16 cellular contexts compared by ENCODE assay signal in genomic region chr14:76022991-76023390, GRCh38. TPM values are rescaled to one million over a fixed set of nuclear protein-coding genes. Genes with fewer than 3 reads are reported as not detected.
A peak's percentile ranks its signal among the peaks of the same experiment; 100 is the strongest.
DNase-seq lines count a peak whose midpoint lies in the region; ATAC-seq and TF ChIP-seq lines count a peak whose summit lies in the region.
"Had no signal": no experiment of that assay in that cellular context is flagged by ENCODE, and none has a peak within 500 bp of the region (broad histone marks: within the 10 kb centered on the region; RNA-seq: fewer than 3 reads in every experiment).

No MANE protein-coding gene starts in this region.

- no TSS peak for BruUV-seq in IMR-90 (replicated peaks; lab: Mats Ljungman, UMichigan)

- intact Hi-C loops in IMR-90 (cut with micrococcal nuclease): no loop called here

- H3K36me3 ChIP-seq in IMR-90 (ENCODE audit: control insufficient read depth, insufficient read depth, low read length): peaks cover 14% of the 10 kb centered on the region
- H3K36me3 ChIP-seq: BE2C had no signal

- H3K79me1 ChIP-seq in IMR-90 (ENCODE audit: low read depth in 1 of 2, low read length in 2 of 2): peaks cover 5 to 7% of the 10 kb centered on the region in 2 experiments; a peak in 2 of 4 replicates

- no peak overlapping the region for H2AK9ac ChIP-seq in IMR-90 (replicated peaks; ENCODE audit: low read depth, low read length, poor library complexity)

- CTCF ChIA-PET in IMR-90 (lab: Yijun Ruan, JAX): no interaction called here

- no peak overlapping the region for H2BK5ac ChIP-seq in IMR-90 (ENCODE audit: low read depth, low read length, poor library complexity, severe bottlenecking)

- H3K4me2 ChIP-seq in IMR-90 (ENCODE audit: low read depth, low read length): no peak overlapping the region
- H3K4me2 ChIP-seq: A549 had no signal

- H2BK15ac ChIP-seq in IMR-90 (ENCODE audit: low read depth, low read length): no peak overlapping the region

- H3K14ac ChIP-seq in IMR-90 (replicated peaks; ENCODE audit: low read depth, low read length): no peak overlapping the region

- H2BK20ac ChIP-seq in IMR-90 (ENCODE audit: low read depth, low read length): no peak overlapping the region

- no peak overlapping the region for H2AK5ac ChIP-seq in IMR-90 (ENCODE audit: low read depth, low read length)

- in situ Hi-C loops in IMR-90 (cut with MboI; ENCODE audit: low sequenced_read_pairs) (no loop called here), GM13976 (cut with MboI; ENCODE audit: low sequenced_read_pairs, unreplicated experiment) (no loop called here)

- H4K8ac ChIP-seq in IMR-90 (ENCODE audit: low read depth in 2 of 2, low read length in 2 of 2): no peak overlapping the region

- H3K9me1 ChIP-seq in IMR-90 (ENCODE audit: insufficient read depth, low read length): no peaks in the 10 kb centered on the region

- no peak for TF ChIP-seq POLR2A in IMR-90 (IDR thresholded peaks at IDR 0.05; ENCODE audit: low read depth, low read length)
- no peak for TF ChIP-seq POLR2A in erythroblast (IDR thresholded peaks at IDR 0.05; ENCODE audit: low read length)

- WGBS in IMR-90 (ENCODE audit: extremely low coverage in 2 of 2, insufficient read length in 1 of 2), 2 experiments: no CpG with 5 or more reads among the region's 2 CpGs

- POLR2A ChIA-PET in IMR-90 (lab: Charles Lee; ENCODE audit: unreplicated experiment): no interaction called here

- no peaks in the 10 kb centered on the region for H4K20me1 ChIP-seq in IMR-90 (ENCODE audit: insufficient read depth, low read length)

- H3K23ac ChIP-seq in IMR-90 (ENCODE audit: low read depth, low read length): no peak overlapping the region

- H3K18ac ChIP-seq in IMR-90 (ENCODE audit: low read depth, low read length): no peak overlapping the region

- H4K91ac ChIP-seq in IMR-90 (ENCODE audit: insufficient read depth, low read depth, low read length): no peak overlapping the region

- H4K5ac ChIP-seq in IMR-90 (ENCODE audit: low read depth, low read length): no peak overlapping the region

- dilution Hi-C loops in IMR-90 (cut with HindIII; ENCODE audit: low sequenced_read_pairs, unreplicated experiment): no loop called here

- no peaks in the 10 kb centered on the region for H3K9me3 ChIP-seq in IMR-90 (ENCODE audit: control insufficient read depth, insufficient read depth, low read length)
- H3K9me3 ChIP-seq: BE2C had no signal

- H3K27ac ChIP-seq in IMR-90 (ENCODE audit: insufficient read depth, low read length): no peak overlapping the region
- H3K27ac ChIP-seq: A549, C4-2B, GM23248 had no signal

- no peak overlapping the region for H2BK120ac ChIP-seq in IMR-90 (ENCODE audit: low read depth, low read length)

- TF ChIP-seq CTCF in IMR-90 (conservative IDR thresholded peaks at IDR 0.05; ENCODE audit: low read depth, low read length) (no peak), GM13976 (IDR thresholded peaks at IDR 0.05; ENCODE audit: borderline replicate concordance, control extremely low read depth, extremely low read depth, insufficient read depth, missing control alignments) (no peak)

- H3K4me1 ChIP-seq in IMR-90 (ENCODE audit: control insufficient read depth, insufficient read depth, low read length): no peaks in the 10 kb centered on the region
- H3K4me1 ChIP-seq: A549, BE2C had no signal

- no peak for ATAC-seq in IMR-90 (ENCODE audit: low read depth)
- ATAC-seq: A549, HCT116 had no signal

- TF ChIP-seq RAD21 in IMR-90 (IDR thresholded peaks at IDR 0.05; ENCODE audit: low read length): no peak

- no peak overlapping the region for H3K4ac ChIP-seq in IMR-90 (ENCODE audit: low read depth, low read length)

- H2AFZ ChIP-seq in IMR-90 (replicated peaks; ENCODE audit: low read length, poor library complexity): no peak overlapping the region
- H2AFZ ChIP-seq: GM23248 had no signal

- no peaks in the 10 kb centered on the region for H3K27me3 ChIP-seq in IMR-90 (ENCODE audit: control insufficient read depth, insufficient read depth, low read length)
- H3K27me3 ChIP-seq: BE2C had no signal

- no peak overlapping the region for H3K56ac ChIP-seq in IMR-90 (ENCODE audit: extremely low read depth, insufficient read depth, low read length)

- DNase-seq in HPDE6-E6E7 (ENCODE audit: extremely low spot score) (peak; percentile 7), IMR-90 (peak; percentile 7), dermis blood vessel endothelial cell (peak; percentile 3), islet precursor cell (peak; percentile 18), erythroblast (lab: John Stamatoyannopoulos, UW) (no peak), GM13976 (ENCODE audit: low spot score) (no peak)
- no peak for DNase-seq in activated CD8-positive, alpha-beta memory T cell treated with anti-CD3 and anti-CD28 coated beads, Interleukin-2, amount 50 U/mL, for 4 hours
- no peak for DNase-seq in activated effector memory CD4-positive, alpha-beta T cell treated with anti-CD3 and anti-CD28 coated beads, Interleukin-2, amount 50 U/mL, for 16 hours
- DNase-seq: BE2C; CD4-positive, alpha-beta memory T cell; DMS53; GM23248 had no signal

- H3K4me3 ChIP-seq in IMR-90 (ENCODE audit: insufficient read depth, low read depth, low read length): no peak overlapping the region
- H3K4me3 ChIP-seq: A549, GM12878, GM23248 had no signal

- H3K9ac ChIP-seq in IMR-90 (ENCODE audit: low read depth, low read length): no peak overlapping the region
- H3K9ac ChIP-seq: GM23248 had no signal

TF ChIP-seq in IMR-90, 13 proteins besides CTCF, POLR2A, EP300 and RAD21:
- TF ChIP-seq SMC3 (IDR thresholded peaks at IDR 0.05; ENCODE audit: low read depth, low read length) (no peak), MXI1 (IDR thresholded peaks at IDR 0.05; ENCODE audit: borderline replicate concordance, low read depth, low read length) (no peak), NFE2L2 (IDR thresholded peaks at IDR 0.05; ENCODE audit: low read depth, low read length) (no peak), MAZ (IDR thresholded peaks at IDR 0.05; ENCODE audit: borderline replicate concordance, low read depth, low read length) (no peak), CHD1 (IDR thresholded peaks at IDR 0.05; ENCODE audit: low read depth, low read length) (no peak), MAFK (IDR thresholded peaks at IDR 0.05; ENCODE audit: low read depth, low read length) (no peak), RFX5 (IDR thresholded peaks at IDR 0.05; ENCODE audit: low read depth, low read length) (no peak), BHLHE40 (IDR thresholded peaks at IDR 0.05; ENCODE audit: low read depth, low read length) (no peak), FOS (IDR thresholded peaks at IDR 0.05; ENCODE audit: low read depth, low read length) (no peak)
TF ChIP-seq in IMR-90: peak in this region for 0.

RNA-seq across cellular contexts. Expression of gene IFT43, which starts 37.4 kb away (rescaled TPM):
- total RNA-seq in IMR-90 (2012; rRNA removed) (29.4 and 41.4 TPM in 2 replicates), dermis blood vessel endothelial cell (18.6 and 28.4 TPM in 2 replicates)
- 41.4 and 43.2 TPM in 2 replicates for polyA plus RNA-seq in IMR-90 (2012; rRNA removed)
- 33.4 and 43.4 TPM in 2 replicates for polyA plus RNA-seq in IMR-90 (2012; cell fraction: cytosol; rRNA removed)
- 32.3 and 52.8 TPM in 2 replicates for polyA plus RNA-seq in IMR-90 (2012; cell fraction: nucleus; rRNA removed; ENCODE audit: low replicate concordance)

RNA-seq across cellular contexts. Expression of gene TGFB3, which starts 41.2 kb away (rescaled TPM):
- total RNA-seq in IMR-90 (2012; rRNA removed): 2.2 and 3.1 TPM in 2 replicates
- polyA plus RNA-seq in IMR-90 (2012; rRNA removed): 3.7 and 4.3 TPM in 2 replicates
- 2.1 and 3.2 TPM in 2 replicates for polyA plus RNA-seq in IMR-90 (2012; cell fraction: cytosol; rRNA removed)
- polyA plus RNA-seq in IMR-90 (2012; cell fraction: nucleus; rRNA removed; ENCODE audit: low replicate concordance): 8.5 and 13.2 TPM in 2 replicates
- 2.6 and 4.1 TPM in 2 replicates for total RNA-seq in dermis blood vessel endothelial cell

Comparison
In these comparisons a context has a peak if more than half of its experiments do, and no peak if none do; other contexts are left out.
1. DNase-seq: peak in HPDE6-E6E7 (single experiment), IMR-90 (single experiment), dermis blood vessel endothelial cell (single experiment) and islet precursor cell (single experiment); none in activated CD8-positive, alpha-beta memory T cell treated with anti-CD3 and anti-CD28 coated beads, Interleukin-2, amount 50 U/mL, for 4 hours (single experiment), activated effector memory CD4-positive, alpha-beta T cell treated with anti-CD3 and anti-CD28 coated beads, Interleukin-2, amount 50 U/mL, for 16 hours (single experiment), erythroblast (0 of 2) and GM13976 (single experiment).